ENCODE assay signal across 1 cellular context in the genomic region with DNA sequence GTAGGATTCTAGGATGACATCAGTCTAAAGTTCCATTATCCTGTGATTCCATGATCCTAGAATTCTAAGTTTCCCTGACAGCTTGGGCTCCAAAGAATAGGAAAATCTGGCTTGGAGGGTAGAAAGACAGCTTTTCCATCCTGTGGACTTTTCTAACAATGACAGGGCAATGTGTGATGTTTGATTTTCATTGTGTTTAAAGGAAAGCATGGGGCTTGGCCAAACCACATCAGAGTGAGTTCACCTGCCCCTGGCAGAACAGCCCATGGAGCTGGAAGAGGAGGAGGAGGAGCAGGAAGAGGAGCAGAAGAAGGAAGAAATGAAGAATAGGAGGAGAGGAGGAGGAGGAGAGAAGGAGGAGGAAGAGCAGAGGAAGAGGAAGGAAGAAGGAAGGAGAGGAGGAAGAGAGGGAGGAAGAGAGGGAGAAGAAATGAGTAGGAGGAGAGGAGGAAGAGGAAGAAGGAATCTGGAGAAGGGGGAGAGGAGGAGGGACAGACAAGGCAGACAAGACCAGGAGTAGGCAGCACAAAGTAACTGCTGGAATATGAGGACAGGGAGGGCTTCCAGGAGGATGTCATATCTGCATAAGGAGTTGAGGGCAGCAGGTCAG.
TF ChIP-seq lines count a peak whose summit lies in the region.

No MANE protein-coding gene starts in this region.

TF ChIP-seq in SK-N-SH treated with all-trans-retinoic acid at 6 μM for 48 hours, 23 proteins besides CTCF, POLR2A, EP300 and RAD21 (continued from another document):
- TF ChIP-seq CSRNP3 (CRISPR knock-in tag; IDR thresholded peaks at IDR 0.05) (no peak), ISL1 (CRISPR knock-in tag; IDR thresholded peaks at IDR 0.05) (no peak), CSDC2 (CRISPR knock-in tag; IDR thresholded peaks at IDR 0.05) (no peak), RARB (CRISPR knock-in tag; IDR thresholded peaks at IDR 0.05) (no peak), OSR1 (CRISPR knock-in tag; IDR thresholded peaks at IDR 0.05) (no peak), BACH2 (CRISPR knock-in tag; IDR thresholded peaks at IDR 0.05; ENCODE audit: borderline replicate concordance) (no peak), ESRRG (CRISPR knock-in tag; IDR thresholded peaks at IDR 0.05) (no peak), POU6F1 (CRISPR knock-in tag; IDR thresholded peaks at IDR 0.05; ENCODE audit: borderline replicate concordance, low read depth) (no peak), ZC3H10 (CRISPR knock-in tag; IDR thresholded peaks at IDR 0.05) (no peak), ARNTL (CRISPR knock-in tag; IDR thresholded peaks at IDR 0.05; ENCODE audit: borderline replicate concordance, low read depth) (no peak), ZFP3 (CRISPR knock-in tag; IDR thresholded peaks at IDR 0.05) (no peak), TCF4 (CRISPR knock-in tag; IDR thresholded peaks at IDR 0.05; ENCODE audit: borderline replicate concordance) (no peak)
- TF ChIP-seq, protein P1, sequence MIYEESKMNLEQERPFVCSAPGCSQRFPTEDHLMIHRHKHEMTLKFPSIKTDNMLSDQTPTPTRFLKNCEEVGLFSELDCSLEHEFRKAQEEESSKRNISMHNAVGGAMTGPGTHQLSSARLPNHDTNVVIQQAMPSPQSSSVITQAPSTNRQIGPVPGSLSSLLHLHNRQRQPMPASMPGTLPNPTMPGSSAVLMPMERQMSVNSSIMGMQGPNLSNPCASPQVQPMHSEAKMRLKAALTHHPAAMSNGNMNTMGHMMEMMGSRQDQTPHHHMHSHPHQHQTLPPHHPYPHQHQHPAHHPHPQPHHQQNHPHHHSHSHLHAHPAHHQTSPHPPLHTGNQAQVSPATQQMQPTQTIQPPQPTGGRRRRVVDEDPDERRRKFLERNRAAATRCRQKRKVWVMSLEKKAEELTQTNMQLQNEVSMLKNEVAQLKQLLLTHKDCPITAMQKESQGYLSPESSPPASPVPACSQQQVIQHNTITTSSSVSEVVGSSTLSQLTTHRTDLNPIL (CRISPR knock-in tag; IDR thresholded peaks at IDR 0.05; ENCODE audit: low read depth), result no peak
- TF ChIP-seq, protein P2, sequence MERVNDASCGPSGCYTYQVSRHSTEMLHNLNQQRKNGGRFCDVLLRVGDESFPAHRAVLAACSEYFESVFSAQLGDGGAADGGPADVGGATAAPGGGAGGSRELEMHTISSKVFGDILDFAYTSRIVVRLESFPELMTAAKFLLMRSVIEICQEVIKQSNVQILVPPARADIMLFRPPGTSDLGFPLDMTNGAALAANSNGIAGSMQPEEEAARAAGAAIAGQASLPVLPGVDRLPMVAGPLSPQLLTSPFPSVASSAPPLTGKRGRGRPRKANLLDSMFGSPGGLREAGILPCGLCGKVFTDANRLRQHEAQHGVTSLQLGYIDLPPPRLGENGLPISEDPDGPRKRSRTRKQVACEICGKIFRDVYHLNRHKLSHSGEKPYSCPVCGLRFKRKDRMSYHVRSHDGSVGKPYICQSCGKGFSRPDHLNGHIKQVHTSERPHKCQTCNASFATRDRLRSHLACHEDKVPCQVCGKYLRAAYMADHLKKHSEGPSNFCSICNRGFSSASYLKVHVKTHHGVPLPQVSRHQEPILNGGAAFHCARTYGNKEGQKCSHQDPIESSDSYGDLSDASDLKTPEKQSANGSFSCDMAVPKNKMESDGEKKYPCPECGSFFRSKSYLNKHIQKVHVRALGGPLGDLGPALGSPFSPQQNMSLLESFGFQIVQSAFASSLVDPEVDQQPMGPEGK (CRISPR knock-in tag; IDR thresholded peaks at IDR 0.05; ENCODE audit: borderline replicate concordance), result no peak
- TF ChIP-seq, protein P3, sequence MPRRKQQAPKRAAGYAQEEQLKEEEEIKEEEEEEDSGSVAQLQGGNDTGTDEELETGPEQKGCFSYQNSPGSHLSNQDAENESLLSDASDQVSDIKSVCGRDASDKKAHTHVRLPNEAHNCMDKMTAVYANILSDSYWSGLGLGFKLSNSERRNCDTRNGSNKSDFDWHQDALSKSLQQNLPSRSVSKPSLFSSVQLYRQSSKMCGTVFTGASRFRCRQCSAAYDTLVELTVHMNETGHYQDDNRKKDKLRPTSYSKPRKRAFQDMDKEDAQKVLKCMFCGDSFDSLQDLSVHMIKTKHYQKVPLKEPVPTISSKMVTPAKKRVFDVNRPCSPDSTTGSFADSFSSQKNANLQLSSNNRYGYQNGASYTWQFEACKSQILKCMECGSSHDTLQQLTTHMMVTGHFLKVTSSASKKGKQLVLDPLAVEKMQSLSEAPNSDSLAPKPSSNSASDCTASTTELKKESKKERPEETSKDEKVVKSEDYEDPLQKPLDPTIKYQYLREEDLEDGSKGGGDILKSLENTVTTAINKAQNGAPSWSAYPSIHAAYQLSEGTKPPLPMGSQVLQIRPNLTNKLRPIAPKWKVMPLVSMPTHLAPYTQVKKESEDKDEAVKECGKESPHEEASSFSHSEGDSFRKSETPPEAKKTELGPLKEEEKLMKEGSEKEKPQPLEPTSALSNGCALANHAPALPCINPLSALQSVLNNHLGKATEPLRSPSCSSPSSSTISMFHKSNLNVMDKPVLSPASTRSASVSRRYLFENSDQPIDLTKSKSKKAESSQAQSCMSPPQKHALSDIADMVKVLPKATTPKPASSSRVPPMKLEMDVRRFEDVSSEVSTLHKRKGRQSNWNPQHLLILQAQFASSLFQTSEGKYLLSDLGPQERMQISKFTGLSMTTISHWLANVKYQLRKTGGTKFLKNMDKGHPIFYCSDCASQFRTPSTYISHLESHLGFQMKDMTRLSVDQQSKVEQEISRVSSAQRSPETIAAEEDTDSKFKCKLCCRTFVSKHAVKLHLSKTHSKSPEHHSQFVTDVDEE (CRISPR knock-in tag; IDR thresholded peaks at IDR 0.05), result no peak
